ENCODE assay signal across 10 cellular contexts in the genomic region with DNA sequence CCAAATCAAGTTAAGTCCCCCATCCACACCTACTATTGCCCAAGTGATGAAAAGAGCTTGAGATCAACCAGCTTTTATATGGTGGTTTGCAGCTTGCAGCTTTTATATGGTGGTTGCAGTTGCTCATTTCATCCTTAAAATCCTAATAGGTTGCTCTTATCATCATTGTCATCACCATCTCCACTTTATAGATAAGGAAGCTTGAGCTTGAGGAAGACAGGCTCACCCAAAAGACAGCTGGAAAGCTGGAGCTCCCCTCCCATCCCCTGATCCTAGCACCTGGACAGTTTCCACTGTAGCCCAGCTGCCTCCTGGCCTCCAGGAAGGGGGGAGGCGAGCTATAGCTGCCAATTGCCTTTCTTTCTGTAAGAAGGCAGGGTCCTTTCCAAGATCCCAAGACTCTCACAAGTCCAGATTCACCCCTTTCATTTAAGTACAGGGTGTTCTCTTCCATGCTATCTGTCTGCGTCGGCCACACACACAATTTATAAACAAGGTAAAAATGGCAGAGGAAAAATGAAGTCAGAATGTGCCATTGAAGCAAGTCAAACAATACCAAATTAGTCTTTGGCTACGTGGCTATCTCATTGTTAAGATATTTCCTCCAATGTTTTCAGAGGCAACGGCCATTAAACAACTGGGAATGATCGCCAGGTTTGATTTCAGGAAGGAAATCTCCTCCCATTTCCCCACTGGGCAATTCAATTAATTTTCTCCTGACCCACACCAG.
DNase-seq lines count a peak whose midpoint lies in the region; ATAC-seq and TF ChIP-seq lines count a peak whose summit lies in the region.
"Had no signal": no experiment of that assay in that cellular context is flagged by ENCODE, and none has a peak within 500 bp of the region (broad histone marks: within the 10 kb centered on the region; RNA-seq: fewer than 3 reads in every experiment).

No MANE protein-coding gene starts in this region.

- H3K4me1 ChIP-seq in adipocyte (ENCODE audit: control insufficient read depth, insufficient read depth, low read length) = peaks cover 57% of the 10 kb centered on the region
- peaks cover 94% of the 10 kb centered on the region for H3K4me1 ChIP-seq in left ventricle myocardium inferior

- DNase-seq in COR-L47 (lab: John Stamatoyannopoulos, UW) (peak; percentile 19), adipocyte (ENCODE audit: low read depth) (no peak), left ventricle myocardium inferior (peak; percentile 77), renal cortical epithelial cell (ENCODE audit: low read depth) (peak; percentile 47), dorsolateral prefrontal cortex (no peak), hepatic stellate cell (ENCODE audit: low spot score) (no peak)
- DNase-seq: NCI-H1048; stimulated activated CD4-positive, alpha-beta T cell treated with anti-CD3 and anti-CD28 coated beads, Interleukin-4, amount 100 ng/mL, for 24 hours had no signal

- peak overlapping the region; percentile 3 for H3K9ac ChIP-seq in adipocyte (ENCODE audit: low read length)

- ATAC-seq in HG03442 (IDR thresholded peaks at IDR 0.05; ENCODE audit: unreplicated experiment) = no peak
- no peak for ATAC-seq in HG03565 (IDR thresholded peaks at IDR 0.05; ENCODE audit: unreplicated experiment)

- TF ChIP-seq CTCF in left ventricle myocardium inferior (IDR thresholded peaks at IDR 0.05; ENCODE audit: borderline replicate concordance) = no peak
- no peak for TF ChIP-seq CTCF in dorsolateral prefrontal cortex (IDR thresholded peaks at IDR 0.05 in 54 of 56, conservative IDR thresholded peaks at IDR 0.05 in 2 of 56; ENCODE audit: low read depth in 1 of 56, partially characterized antibody in 56 of 56)

- H3K27ac ChIP-seq in left ventricle myocardium inferior (replicated peaks) = peak overlapping the region; percentile 90
- H3K27ac ChIP-seq in dorsolateral prefrontal cortex = peak overlapping the region in 20 of 59 donors; percentile 6 to 58 (median 28)

- H3K27me3 ChIP-seq in adipocyte (replicated peaks; ENCODE audit: control insufficient read depth, insufficient read depth, low read length) (no peaks in the 10 kb centered on the region), left ventricle myocardium inferior (ENCODE audit: low read depth) (no peaks in the 10 kb centered on the region), dorsolateral prefrontal cortex (no peaks in the 10 kb centered on the region)

- H3K4me3 ChIP-seq in adipocyte (ENCODE audit: low read length) (no peak overlapping the region), left ventricle myocardium inferior (no peak overlapping the region), dorsolateral prefrontal cortex (no peak overlapping the region)

- H3K36me3 ChIP-seq in adipocyte (ENCODE audit: control insufficient read depth, insufficient read depth, low read length, severe bottlenecking) (no peaks in the 10 kb centered on the region), left ventricle myocardium inferior (peaks cover 15% of the 10 kb centered on the region)

- intact Hi-C loops in left ventricle myocardium inferior (cut with micrococcal nuclease) (no loop called here), dorsolateral prefrontal cortex (cut with DNase I) (no loop called here)

- H3K9me3 ChIP-seq in adipocyte (ENCODE audit: control insufficient read depth, low read length) = no peaks in the 10 kb centered on the region
- H3K9me3 ChIP-seq in left ventricle myocardium inferior (replicated peaks) = no peaks in the 10 kb centered on the region

Comparison
In these comparisons a context has a peak if more than half of its experiments do, and no peak if none do; other contexts are left out.
1. DNase-seq: peak in COR-L47 (single experiment), left ventricle myocardium inferior (single experiment) and renal cortical epithelial cell (single experiment); none in adipocyte (single experiment), dorsolateral prefrontal cortex (0 of 10) and hepatic stellate cell (single experiment).